ENCODE assay signal across 8 cellular contexts in genomic region chr20:46312075-46312944, GRCh38. TPM values are rescaled to one million over a fixed set of nuclear protein-coding genes. Genes with fewer than 3 reads are reported as not detected.
DNase-seq lines count a peak whose midpoint lies in the region; ATAC-seq and TF ChIP-seq lines count a peak whose summit lies in the region.
"Had no signal": no experiment of that assay in that cellular context is flagged by ENCODE, and none has a peak within 500 bp of the region (broad histone marks: within the 10 kb centered on the region; RNA-seq: fewer than 3 reads in every experiment).

No MANE protein-coding gene starts in this region.

- peaks cover 50% of the 10 kb centered on the region for H3K27me3 Mint-ChIP-seq in Caco-2 (ENCODE audit: insufficient read depth, unreplicated experiment)
- H3K27me3 Mint-ChIP-seq in brain = peaks cover 86% of the 10 kb centered on the region
- H3K27me3 Mint-ChIP-seq in neural crest cell (ENCODE audit: low read depth) = peaks cover 88% of the 10 kb centered on the region

- H3K36me3 ChIP-seq in Caco-2 (ENCODE audit: control insufficient read depth, insufficient read depth, low read length) = no peaks in the 10 kb centered on the region

- H3K4me3 Mint-ChIP-seq in Caco-2 (ENCODE audit: unreplicated experiment) = peak overlapping the region; percentile 3
- peak overlapping the region; percentile 46 to 73 (median 63) for H3K4me3 Mint-ChIP-seq in brain
- H3K4me3 Mint-ChIP-seq in neural crest cell = peak overlapping the region; percentile 58

- CTCF ChIA-PET in Caco-2 (lab: Charles Lee) = interaction anchor here (0.6 to 1.7 kb wide), 3 partner anchors 37 to 180 kb away, joined by 3 to 5 read pairs (median 4); no protein-coding TSS in a partner anchor
- CTCF ChIA-PET in HEK293T (lab: Yijun Ruan, JAX) = interaction anchor here (1.0 to 1.3 kb wide), 2 partner anchors 13 to 16 kb away, joined by 4 read pairs; no protein-coding TSS in a partner anchor

- H3K4me1 Mint-ChIP-seq in Caco-2 (ENCODE audit: low read depth, unreplicated experiment) (peaks cover 9% of the 10 kb centered on the region), brain (peaks cover 46% of the 10 kb centered on the region), neural crest cell (peaks cover 14% of the 10 kb centered on the region)

- BruUV-seq in Caco-2 (replicated peaks; lab: Mats Ljungman, UMichigan) = no TSS peak

- POLR2A ChIA-PET in Caco-2 (lab: Charles Lee) (interaction anchor here (1.2 kb wide), 1 partner anchor 52 kb away, joined by 4 read pairs; no protein-coding TSS in a partner anchor), HEK293T (lab: Yijun Ruan, JAX) (no interaction called here)

- H3K9me3 ChIP-seq in Caco-2 = no peaks in the 10 kb centered on the region

- no peak overlapping the region for H3K27ac Mint-ChIP-seq in Caco-2 (ENCODE audit: unreplicated experiment)
- H3K27ac Mint-ChIP-seq in brain = peak overlapping the region in 1 of 5 experiments; percentile 2
- no peak overlapping the region for H3K27ac Mint-ChIP-seq in neural crest cell (ENCODE audit: unreplicated experiment)

- H3K36me3 Mint-ChIP-seq in Caco-2 (ENCODE audit: insufficient read depth, unreplicated experiment) (no peaks in the 10 kb centered on the region), brain (no peaks in the 10 kb centered on the region), neural crest cell (ENCODE audit: low read depth) (no peaks in the 10 kb centered on the region)

- ATAC-seq in HG02884 (IDR thresholded peaks at IDR 0.05; ENCODE audit: unreplicated experiment) = no peak

- H3K4me3 ChIP-seq in Caco-2 (ENCODE audit: low read depth, low read length) = peak overlapping the region; percentile 12; the same call in 1 of the 2 replicates

- H3K27me3 ChIP-seq in Caco-2 (replicated peaks; ENCODE audit: control insufficient read depth, insufficient read depth, low read length) = peaks cover 24% of the 10 kb centered on the region

- DNase-seq in Caco-2 = peak; percentile 67 to 83
- peak; percentile 40 for DNase-seq in HEK293T (ENCODE audit: extremely low spot score)
- peak; percentile 60 for DNase-seq in neural crest cell (ENCODE audit: low read depth, low spot score)
- DNase-seq in SW480 (ENCODE audit: low spot score) = no peak
- no peak for DNase-seq in effector CD4-positive, alpha-beta T cell

- TF ChIP-seq CTCF in Caco-2 (IDR thresholded peaks at IDR 0.05; ENCODE audit: insufficient read depth in 1 of 2, low read depth in 1 of 2, low read length in 1 of 2, severe bottlenecking in 1 of 2, unreplicated experiment in 1 of 2) (peak in 1 of 2 experiments; percentile 62), brain (conservative IDR thresholded peaks at IDR 0.05) (peak in 1 of 2 experiments; percentile 46), neural crest cell (conservative IDR thresholded peaks at IDR 0.05) (peak; percentile 40)

- intact Hi-C loops in Caco-2 (cut with micrococcal nuclease; ENCODE audit: unreplicated experiment) = no loop called here

- H3K9me3 Mint-ChIP-seq in Caco-2 (ENCODE audit: unreplicated experiment) (no peaks in the 10 kb centered on the region), brain (peaks cover 0 to 4% (median 0%) of the 10 kb centered on the region in 5 experiments), neural crest cell (no peaks in the 10 kb centered on the region)

- peaks cover 10% of the 10 kb centered on the region for H3K4me1 ChIP-seq in Caco-2

TF ChIP-seq in HEK293T, 16 proteins besides CTCF, POLR2A, EP300 and RAD21:
- TF ChIP-seq ZNF384 (IDR thresholded peaks at IDR 0.05) (no peak), FOXM1 (IDR thresholded peaks at IDR 0.05; ENCODE audit: borderline replicate concordance) (no peak), SUZ12 (IDR thresholded peaks at IDR 0.05) (no peak), L3MBTL2 (conservative IDR thresholded peaks at IDR 0.05) (no peak), LEF1 (IDR thresholded peaks at IDR 0.05; ENCODE audit: borderline replicate concordance) (no peak), BHLHE40 (IDR thresholded peaks at IDR 0.05; ENCODE audit: borderline replicate concordance) (no peak), CTBP1 (IDR thresholded peaks at IDR 0.05; ENCODE audit: borderline replicate concordance) (no peak), PKNOX1 (IDR thresholded peaks at IDR 0.05) (no peak), ARNT (IDR thresholded peaks at IDR 0.05) (no peak)

RNA-seq across cellular contexts. Expression of gene CDH22, which starts 4.0 kb away (rescaled TPM):
- 0.11 TPM in 1 of 2 replicates, not detected in the other for total RNA-seq in Caco-2 (2022)
- polyA plus RNA-seq in brain (ENCODE audit: insufficient read depth, low read depth, low replicate concordance) = 5.6 TPM
- total RNA-seq in neural crest cell = 0.09 TPM in 1 of 2 replicates, not detected in the other
- total RNA-seq: OCI-LY7 had no signal

Comparison
In these comparisons a context has a peak if more than half of its experiments do, and no peak if none do; other contexts are left out.
1. DNase-seq: peak in Caco-2 (2 of 2), HEK293T (single experiment) and neural crest cell (single experiment); none in SW480 (single experiment) and effector CD4-positive, alpha-beta T cell (single experiment).
2. H3K4me3 Mint-ChIP-seq: peak in every context shown above with its lines; median percentile 63 in brain; 58 in neural crest cell; 3 in Caco-2.